Comparison of ENCODE assay signal across 2 cellular contexts in the genomic region with DNA sequence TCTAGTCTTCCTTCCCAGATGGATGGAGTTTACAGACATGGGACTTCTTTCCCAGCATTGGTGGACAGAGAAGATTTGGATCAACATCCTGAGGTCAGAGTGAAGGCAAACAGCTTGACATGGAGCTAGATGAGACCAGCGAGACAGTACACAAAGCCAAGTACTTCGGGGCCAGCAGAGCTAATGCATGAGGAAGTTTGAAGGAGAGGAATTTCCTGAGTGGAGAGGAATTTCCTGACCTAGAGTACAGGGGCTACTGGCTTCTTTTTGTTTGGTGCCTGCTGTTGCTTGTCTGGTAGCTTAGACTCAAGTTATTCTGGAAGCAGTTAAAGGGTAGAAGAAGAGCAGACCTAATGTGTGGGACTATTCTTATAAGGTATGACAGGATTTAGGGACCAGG.
TF ChIP-seq lines count a peak whose summit lies in the region.

No MANE protein-coding gene starts in this region.

TF ChIP-seq in IMR-90, 13 proteins besides CTCF, POLR2A, EP300 and RAD21 (continued from another document):
- TF ChIP-seq MAFK (IDR thresholded peaks at IDR 0.05; ENCODE audit: low read depth, low read length) (no peak), CEBPB (IDR thresholded peaks at IDR 0.05; ENCODE audit: low read depth, low read length) (no peak), MXI1 (IDR thresholded peaks at IDR 0.05; ENCODE audit: borderline replicate concordance, low read depth, low read length) (no peak), BHLHE40 (IDR thresholded peaks at IDR 0.05; ENCODE audit: low read depth, low read length) (no peak), FOS (IDR thresholded peaks at IDR 0.05; ENCODE audit: low read depth, low read length) (no peak), RCOR1 (IDR thresholded peaks at IDR 0.05; ENCODE audit: insufficient replicate concordance, low read length) (no peak), RFX5 (IDR thresholded peaks at IDR 0.05; ENCODE audit: low read depth, low read length) (no peak), USF2 (IDR thresholded peaks at IDR 0.05; ENCODE audit: low read depth, low read length) (no peak), SMC3 (IDR thresholded peaks at IDR 0.05; ENCODE audit: low read depth, low read length) (no peak), MAZ (IDR thresholded peaks at IDR 0.05; ENCODE audit: borderline replicate concordance, low read depth, low read length) (no peak), NFE2L2 (IDR thresholded peaks at IDR 0.05; ENCODE audit: low read depth, low read length) (no peak), ELK1 (IDR thresholded peaks at IDR 0.05; ENCODE audit: borderline replicate concordance, low read depth, low read length) (no peak)

TF ChIP-seq in endothelial cell of umbilical vein, 7 proteins besides CTCF, POLR2A, EP300 and RAD21:
- TF ChIP-seq POLR2AphosphoS5 (IDR thresholded peaks at IDR 0.05; ENCODE audit: insufficient read depth, low read depth, low read length) (peak; percentile 20), JUN (IDR thresholded peaks at IDR 0.05; ENCODE audit: borderline replicate concordance, insufficient read depth, insufficient read length, low read depth) (no peak), GATA2 (IDR thresholded peaks at IDR 0.05; ENCODE audit: insufficient read depth, insufficient read length, low read depth, low read length) (peak; percentile 20), FOS (IDR thresholded peaks at IDR 0.05; ENCODE audit: borderline replicate concordance, insufficient read depth, low read length) (no peak)
